In genomic region chr1:187383366-187383765, GRCh38 we compare ENCODE assay signal across 1 cellular context.
TF ChIP-seq lines count a peak whose summit lies in the region.

No MANE protein-coding gene starts in this region.

TF ChIP-seq in WTC11, 78 proteins besides CTCF, POLR2A, EP300 and RAD21 (continued from another document):
- TF ChIP-seq ZBTB43 (CRISPR knock-in tag; IDR thresholded peaks at IDR 0.05) (no peak), ZNF138 (CRISPR knock-in tag; conservative IDR thresholded peaks at IDR 0.05) (no peak), ZMAT4 (CRISPR knock-in tag; IDR thresholded peaks at IDR 0.05) (no peak)
- TF ChIP-seq, protein P1, sequence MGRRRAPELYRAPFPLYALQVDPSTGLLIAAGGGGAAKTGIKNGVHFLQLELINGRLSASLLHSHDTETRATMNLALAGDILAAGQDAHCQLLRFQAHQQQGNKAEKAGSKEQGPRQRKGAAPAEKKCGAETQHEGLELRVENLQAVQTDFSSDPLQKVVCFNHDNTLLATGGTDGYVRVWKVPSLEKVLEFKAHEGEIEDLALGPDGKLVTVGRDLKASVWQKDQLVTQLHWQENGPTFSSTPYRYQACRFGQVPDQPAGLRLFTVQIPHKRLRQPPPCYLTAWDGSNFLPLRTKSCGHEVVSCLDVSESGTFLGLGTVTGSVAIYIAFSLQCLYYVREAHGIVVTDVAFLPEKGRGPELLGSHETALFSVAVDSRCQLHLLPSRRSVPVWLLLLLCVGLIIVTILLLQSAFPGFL (CRISPR knock-in tag; IDR thresholded peaks at IDR 0.05; ENCODE audit: borderline replicate concordance) = no peak
